8 cellular contexts compared by ENCODE assay signal in genomic region chr1:26471498-26472329, GRCh38. TPM values are rescaled to one million over a fixed set of nuclear protein-coding genes. Genes with fewer than 3 reads are reported as not detected.
DNase-seq lines count a peak whose midpoint lies in the region; ATAC-seq and TF ChIP-seq lines count a peak whose summit lies in the region.

No MANE protein-coding gene starts in this region.

- CTCF ChIA-PET in activated naive CD4-positive, alpha-beta T cell treated with anti-CD3 and anti-CD28 coated beads, Interleukin-2, amount 10 ng/mL, durations not matched to agents 7 days and 5 days (lab: Charles Lee), result interaction anchor here (0.7 to 4.0 kb wide), 6 partner anchors 12 to 76 kb away, joined by 3 to 33 read pairs (median 4); partner anchors contain the start of gene DHDDS

- peaks cover 53 to 61% of the 10 kb centered on the region in 2 experiments for H3K4me1 ChIP-seq in neutrophil (ENCODE audit: control insufficient read depth in 1 of 2, insufficient read depth in 1 of 2, low read depth in 1 of 2, low read length in 1 of 2)

- peaks cover 57% of the 10 kb centered on the region for H3K36me3 Mint-ChIP-seq in activated naive CD4-positive, alpha-beta T cell treated with anti-CD3 and anti-CD28 coated beads, Interleukin-2, amount 10 ng/mL, durations not matched to agents 7 days and 5 days

- TF ChIP-seq CTCF in HL-60 (IDR thresholded peaks at IDR 0.05; ENCODE audit: insufficient read depth, low read length) (no peak), neutrophil (IDR thresholded peaks at IDR 0.05) (peak; percentile 33)

- ATAC-seq in GM19023 (IDR thresholded peaks at IDR 0.05; ENCODE audit: unreplicated experiment), result peak; percentile 12

- peaks cover 57% of the 10 kb centered on the region for H3K4me1 Mint-ChIP-seq in activated naive CD4-positive, alpha-beta T cell treated with anti-CD3 and anti-CD28 coated beads, Interleukin-2, amount 10 ng/mL, durations not matched to agents 7 days and 5 days

- peak overlapping the region; percentile 99 for H3K27ac Mint-ChIP-seq in activated naive CD4-positive, alpha-beta T cell treated with anti-CD3 and anti-CD28 coated beads, Interleukin-2, amount 10 ng/mL, durations not matched to agents 7 days and 5 days

- peak overlapping the region; percentile 93 for H3K4me3 Mint-ChIP-seq in activated naive CD4-positive, alpha-beta T cell treated with anti-CD3 and anti-CD28 coated beads, Interleukin-2, amount 10 ng/mL, durations not matched to agents 7 days and 5 days

- H3K4me3 ChIP-seq in HL-60 (replicated peaks; ENCODE audit: insufficient read depth, low read length), result peak overlapping the region; percentile 82
- H3K4me3 ChIP-seq in neutrophil (ENCODE audit: low read depth in 1 of 2, low read length in 1 of 2), result peak overlapping the region; percentile 94 to 99

- DNase-seq in C1 segment of cervical spinal cord (lab: John Stamatoyannopoulos, UW) (peak in 13 of 14 donors; percentile 31 to 88 (median 64)), HL-60 (ENCODE audit: low read depth in 1 of 2, low spot score in 1 of 2) (peak; percentile 94 to 97), OCI-M1 (lab: John Stamatoyannopoulos, UW) (peak; percentile 93), glomerular visceral epithelial cell (ENCODE audit: extremely low spot score) (peak; percentile 74), ureter (ENCODE audit: low spot score) (peak; percentile 74)
- peak; percentile 67 for DNase-seq in activated naive CD4-positive, alpha-beta T cell treated with anti-CD3 and anti-CD28 coated beads, Interleukin-2, amount 10 ng/mL, durations not matched to agents 7 days and 5 days

- H3K9me3 ChIP-seq in neutrophil, result no peaks in the 10 kb centered on the region

- no peaks in the 10 kb centered on the region for H3K27me3 Mint-ChIP-seq in activated naive CD4-positive, alpha-beta T cell treated with anti-CD3 and anti-CD28 coated beads, Interleukin-2, amount 10 ng/mL, durations not matched to agents 7 days and 5 days

- H3K27me3 ChIP-seq in HL-60 (ENCODE audit: insufficient read depth, poor library complexity, severe bottlenecking), result no peaks in the 10 kb centered on the region
- no peaks in the 10 kb centered on the region for H3K27me3 ChIP-seq in neutrophil

- H3K36me3 ChIP-seq in neutrophil, result peaks cover 40% of the 10 kb centered on the region

- H3K27ac ChIP-seq in HL-60 (replicated peaks) (peak overlapping the region; percentile 99), neutrophil (peak overlapping the region; percentile 98)

- H3K9me3 Mint-ChIP-seq in activated naive CD4-positive, alpha-beta T cell treated with anti-CD3 and anti-CD28 coated beads, Interleukin-2, amount 10 ng/mL, durations not matched to agents 7 days and 5 days, result no peaks in the 10 kb centered on the region

RNA-seq across cellular contexts. Expression of gene HMGN2, which starts 0.5 kb away (rescaled TPM):
- 400 TPM for total RNA-seq in ureter

RNA-seq across cellular contexts. Expression of gene DHDDS, which starts 39.6 kb away (rescaled TPM):
- 59.7 TPM for total RNA-seq in ureter

RNA-seq across cellular contexts. Expression of gene RPS6KA1, which starts 57.8 kb away (rescaled TPM):
- 23.2 TPM for total RNA-seq in ureter

Comparison
In these comparisons a context has a peak if more than half of its experiments do, and no peak if none do; other contexts are left out.
1. Peak in every context shown above with its lines: DNase-seq, ATAC-seq, H3K4me3 ChIP-seq and H3K27ac ChIP-seq.